ENCODE assay signal across 11 cellular contexts in the genomic region with DNA sequence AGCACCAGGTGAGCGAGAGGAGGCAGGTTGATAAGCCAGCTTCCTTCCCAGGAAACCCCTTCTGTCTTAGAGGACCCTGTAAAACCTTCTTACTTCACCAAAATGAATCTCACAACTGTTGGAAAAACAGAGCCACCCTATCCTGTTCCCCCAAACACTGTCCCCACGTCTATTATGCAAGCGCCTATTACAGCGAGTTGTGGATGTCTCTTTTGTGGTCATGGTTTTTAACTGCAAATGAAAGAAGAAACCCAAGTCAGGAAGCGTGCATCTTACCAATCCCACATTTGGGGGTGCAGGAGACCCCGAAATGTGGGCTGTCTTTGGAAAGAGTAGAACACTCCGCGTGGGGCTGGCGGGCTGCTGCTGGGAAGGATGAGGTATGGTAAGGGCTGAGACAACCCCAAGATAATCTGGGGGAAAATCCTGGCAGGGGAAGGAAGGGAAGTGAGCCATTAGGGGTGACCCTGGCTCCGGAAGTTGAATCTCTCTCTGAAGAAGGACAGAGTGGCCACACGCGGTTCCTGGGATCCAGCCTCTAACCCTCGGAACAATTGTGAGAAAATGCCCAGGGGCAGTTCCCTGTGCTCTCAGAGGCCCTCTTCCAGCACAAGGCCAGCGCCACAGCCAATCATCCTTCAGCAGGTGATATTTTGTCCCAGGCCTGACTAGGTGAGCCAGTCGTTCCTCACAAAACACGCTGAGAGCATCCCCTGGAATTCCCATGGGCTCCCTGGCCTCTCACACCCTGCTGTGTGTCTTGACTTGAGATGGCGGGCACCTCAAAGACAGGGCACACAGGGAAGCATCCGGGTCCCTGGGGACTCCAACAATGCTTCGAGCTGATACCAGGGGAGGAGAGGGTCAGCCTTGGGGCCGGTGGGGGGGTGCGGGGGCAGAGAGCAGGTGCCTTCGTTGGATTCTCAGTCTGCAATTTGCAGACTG.
DNase-seq lines count a peak whose midpoint lies in the region; ATAC-seq and TF ChIP-seq lines count a peak whose summit lies in the region.
"Had no signal": no experiment of that assay in that cellular context is flagged by ENCODE, and none has a peak within 500 bp of the region (broad histone marks: within the 10 kb centered on the region; RNA-seq: fewer than 3 reads in every experiment).

No MANE protein-coding gene starts in this region.

- TF ChIP-seq CTCF in GM10248 (IDR thresholded peaks at IDR 0.05; ENCODE audit: control extremely low read depth, extremely low read depth, low read depth, missing control alignments): no peak
- no peak for TF ChIP-seq CTCF in NB4 (IDR thresholded peaks at IDR 0.05; ENCODE audit: low read depth, low read length)
- no peak for TF ChIP-seq CTCF in neutrophil (IDR thresholded peaks at IDR 0.05)
- no peak for TF ChIP-seq CTCF in PC-9 (conservative IDR thresholded peaks at IDR 0.05)

- H3K9me2 ChIP-seq in PC-9 (ENCODE audit: insufficient read depth): no peaks in the 10 kb centered on the region

- no peak overlapping the region for H2AFZ ChIP-seq in PC-9

- H3K27ac ChIP-seq in neutrophil (peak overlapping the region; percentile 65), PC-9 (no peak overlapping the region)

- H3K4me2 ChIP-seq in PC-9: no peak overlapping the region

- no peak for TF ChIP-seq POLR2A in NB4 (IDR thresholded peaks at IDR 0.05; ENCODE audit: extremely low read depth, insufficient read length)

- no TSS peak for BruUV-seq in PC-9 (replicated peaks; lab: Mats Ljungman, UMichigan)

- H3K79me2 ChIP-seq in PC-9 (ENCODE audit: low read depth): no peaks in the 10 kb centered on the region

- 0 out of 2 replicates have a peak, but pooled peaks cover under 1% of the 10 kb centered on the region for H3F3A ChIP-seq in PC-9 (ENCODE audit: insufficient read depth, low read depth)

- intact Hi-C loops in PC-9 (cut with micrococcal nuclease; ENCODE audit: unreplicated experiment): no loop called here

- DNase-seq in GM10248 (ENCODE audit: extremely low spot score) (peak; percentile 42), NB4 (ENCODE audit: low read depth) (peak; percentile 97), GDM1 (lab: John Stamatoyannopoulos, UW) (no peak), NCI-H128 (lab: John Stamatoyannopoulos, UW; ENCODE audit: unreplicated experiment) (no peak), PC-9 (no peak)
- DNase-seq: activated gamma-delta T cell, NCI-H2081 treated with DMSO at 0.1 percent for 48 hours, T-helper 9 cell had no signal

- H3K27me3 ChIP-seq in neutrophil (no peaks in the 10 kb centered on the region), PC-9 (ENCODE audit: insufficient read depth, low read depth) (no peaks in the 10 kb centered on the region)

- peak overlapping the region; percentile 44 for H3K4me3 ChIP-seq in NB4 (ENCODE audit: low read depth, low read length)
- peak overlapping the region; percentile 2 to 12 for H3K4me3 ChIP-seq in neutrophil (ENCODE audit: low read depth in 1 of 2, low read length in 1 of 2)
- H3K4me3 ChIP-seq in PC-9: no peak overlapping the region

- H4K20me1 ChIP-seq in PC-9 (ENCODE audit: insufficient read depth): no peaks in the 10 kb centered on the region

- POLR2A ChIA-PET in GM10248 (lab: Yijun Ruan, JAX) (no interaction called here), PC-9 (lab: Charles Lee; ENCODE audit: unreplicated experiment) (no interaction called here)

- H3K4me1 ChIP-seq in neutrophil (ENCODE audit: control insufficient read depth in 1 of 2, insufficient read depth in 1 of 2, low read depth in 1 of 2, low read length in 1 of 2): peaks cover 62% of the 10 kb centered on the region in 2 experiments
- no peaks in the 10 kb centered on the region for H3K4me1 ChIP-seq in PC-9 (replicated peaks; ENCODE audit: insufficient read depth)

- peak; percentile 17 for ATAC-seq in esophagus mucosa
- no peak for ATAC-seq in GM19463 (IDR thresholded peaks at IDR 0.05; ENCODE audit: unreplicated experiment)

- H3K9me3 ChIP-seq in neutrophil (no peaks in the 10 kb centered on the region), PC-9 (ENCODE audit: insufficient read depth, low read depth) (peaks cover 3% of the 10 kb centered on the region; the same call in 1 of the 2 replicates)

- CTCF ChIA-PET in GM10248 (lab: Yijun Ruan, JAX): interaction anchor here (1.1 kb wide), 1 partner anchor 54 kb away, joined by 3 read pairs; no protein-coding TSS in a partner anchor
- CTCF ChIA-PET in PC-9 (lab: Charles Lee): no interaction called here

- H3K36me3 ChIP-seq in neutrophil: no peaks in the 10 kb centered on the region
- no peaks in the 10 kb centered on the region for H3K36me3 ChIP-seq in PC-9 (ENCODE audit: low read depth)

Comparison
In these comparisons a context has a peak if more than half of its experiments do, and no peak if none do; other contexts are left out.
1. DNase-seq: peak in GM10248 (single experiment) and NB4 (single experiment); none in GDM1 (single experiment), NCI-H128 (single experiment) and PC-9 (0 of 2).